15 cellular contexts compared by ENCODE assay signal in genomic region chr7:123054357-123055133, GRCh38. TPM values are rescaled to one million over a fixed set of nuclear protein-coding genes. Genes with fewer than 3 reads are reported as not detected.
DNase-seq lines count a peak whose midpoint lies in the region; ATAC-seq, FAIRE-seq and TF ChIP-seq lines count a peak whose summit lies in the region.
"Had no signal": no experiment of that assay in that cellular context is flagged by ENCODE, and none has a peak within 500 bp of the region (broad histone marks: within the 10 kb centered on the region; RNA-seq: fewer than 3 reads in every experiment).

No MANE protein-coding gene starts in this region.

- ATAC-seq in HG03439 (IDR thresholded peaks at IDR 0.05; ENCODE audit: unreplicated experiment), result no peak
- ATAC-seq: SK-N-SH treated with all-trans-retinoic acid at 6 μM for 48 hours had no signal

- no peaks in the 10 kb centered on the region for H3K36me3 ChIP-seq in bronchial epithelial cell (ENCODE audit: control insufficient read depth, insufficient read depth, low read length)
- H3K36me3 ChIP-seq: ascending aorta, spleen had no signal

- in situ Hi-C loops in G401 (cut with HindIII; ENCODE audit: low sequenced_read_pairs), result no loop called here

- CTCF ChIA-PET in GM10248 (lab: Yijun Ruan, JAX), result interaction anchor here (1.0 kb wide), 1 partner anchor 16 kb away, joined by 4 read pairs; no protein-coding TSS in a partner anchor

- peak; percentile 40 for FAIRE-seq in bronchial epithelial cell (lab: Jason Lieb, UNC)
- FAIRE-seq: GM19239 had no signal

- TF ChIP-seq CTCF in LNCAP (IDR thresholded peaks at IDR 0.05), result peak; percentile 41; the same call in 1 of the 2 replicates
- TF ChIP-seq CTCF in bronchial epithelial cell (IDR thresholded peaks at IDR 0.05; ENCODE audit: insufficient read depth, low read length, severe bottlenecking), result peak; percentile 27
- TF ChIP-seq CTCF in GM10248 (IDR thresholded peaks at IDR 0.05; ENCODE audit: control extremely low read depth, extremely low read depth, low read depth, missing control alignments), result no peak

- no peaks in the 10 kb centered on the region for H3K27me3 ChIP-seq in bronchial epithelial cell (ENCODE audit: control insufficient read depth, insufficient read depth, low read length)
- H3K27me3 ChIP-seq: ascending aorta, spleen had no signal

- DNase-seq in G401 (ENCODE audit: low spot score) (peak; percentile 37), bronchial epithelial cell (ENCODE audit: low read depth) (peak; percentile 67), left kidney (ENCODE audit: low read depth, low spot score) (peak; percentile 29), NCI-H345 (lab: John Stamatoyannopoulos, UW) (no peak), GM10248 (ENCODE audit: extremely low spot score) (no peak)
- no peak for DNase-seq in effector CD8-positive, alpha-beta T cell (lab: John Stamatoyannopoulos, UW)
- DNase-seq: activated CD4-positive, alpha-beta T cell treated with anti-CD3 and anti-CD28 coated beads for 1 hour; Kasumi-1; NCI-H446; spleen had no signal

- H3K4me3 ChIP-seq in bronchial epithelial cell (ENCODE audit: low read depth, low read length), result no peak overlapping the region
- H3K4me3 ChIP-seq: ascending aorta, spleen had no signal

- POLR2A ChIA-PET in GM10248 (lab: Yijun Ruan, JAX), result no interaction called here

RNA-seq across cellular contexts. Expression of gene TAS2R16, which starts 59.0 kb away (rescaled TPM):
- total RNA-seq in G401 (2014; rRNA removed; shearing (Covaris generic)), result not detected in 2 replicates
- total RNA-seq in bronchial epithelial cell, result not detected in 2 replicates
- total RNA-seq: ascending aorta, spleen had no signal

Comparison
In these comparisons a context has a peak if more than half of its experiments do, and no peak if none do; other contexts are left out.
1. DNase-seq: peak in G401 (single experiment), bronchial epithelial cell (single experiment) and left kidney (single experiment); none in effector CD8-positive, alpha-beta T cell (single experiment), NCI-H345 (single experiment) and GM10248 (single experiment).